8 cellular contexts compared by ENCODE assay signal in genomic region chr1:18923721-18924610, GRCh38. TPM values are rescaled to one million over a fixed set of nuclear protein-coding genes. Genes with fewer than 3 reads are reported as not detected.
DNase-seq lines count a peak whose midpoint lies in the region; ATAC-seq and TF ChIP-seq lines count a peak whose summit lies in the region.

No MANE protein-coding gene starts in this region.

- no peaks in the 10 kb centered on the region for H3K27me3 ChIP-seq in left lung
- H3K27me3 ChIP-seq in vagina, result no peaks in the 10 kb centered on the region
- H3K27me3 ChIP-seq in colonic mucosa, result no peaks in the 10 kb centered on the region

- no peaks in the 10 kb centered on the region for H3K27me3 Mint-ChIP-seq in activated naive CD4-positive, alpha-beta T cell treated with anti-CD3 and anti-CD28 coated beads, Interleukin-2, amount 50 U/mL, for 24 hours
- no peaks in the 10 kb centered on the region for H3K27me3 Mint-ChIP-seq in activated naive CD8-positive, alpha-beta T cell

- peak overlapping the region; percentile 45 for H3K4me3 Mint-ChIP-seq in activated naive CD4-positive, alpha-beta T cell treated with anti-CD3 and anti-CD28 coated beads, Interleukin-2, amount 50 U/mL, for 24 hours
- peak overlapping the region; percentile 20 for H3K4me3 Mint-ChIP-seq in activated naive CD8-positive, alpha-beta T cell

- H3K4me1 Mint-ChIP-seq in activated naive CD4-positive, alpha-beta T cell treated with anti-CD3 and anti-CD28 coated beads, Interleukin-2, amount 50 U/mL, for 24 hours, result peaks cover 58% of the 10 kb centered on the region
- H3K4me1 Mint-ChIP-seq in activated naive CD8-positive, alpha-beta T cell (ENCODE audit: low read depth), result peaks cover 52% of the 10 kb centered on the region

- H3K9ac ChIP-seq in colonic mucosa (ENCODE audit: low read depth in 2 of 2, low read length in 2 of 2), result no peak overlapping the region

- no peaks in the 10 kb centered on the region for H3K9me3 Mint-ChIP-seq in activated naive CD4-positive, alpha-beta T cell treated with anti-CD3 and anti-CD28 coated beads, Interleukin-2, amount 50 U/mL, for 24 hours
- no peaks in the 10 kb centered on the region for H3K9me3 Mint-ChIP-seq in activated naive CD8-positive, alpha-beta T cell (ENCODE audit: low read depth)

- no peak for TF ChIP-seq POLR2A in vagina (IDR thresholded peaks at IDR 0.05)

- TF ChIP-seq CTCF in left lung (IDR thresholded peaks at IDR 0.05) (no peak), vagina (IDR thresholded peaks at IDR 0.05) (no peak), colonic mucosa (IDR thresholded peaks at IDR 0.05) (no peak)

- H3K4me3 ChIP-seq in left lung (no peak overlapping the region), vagina (no peak overlapping the region), colonic mucosa (no peak overlapping the region)

- peaks cover 0 to 17% of the 10 kb centered on the region in 2 donors for H3K36me3 ChIP-seq in left lung
- H3K36me3 ChIP-seq in vagina, result peaks cover 0 to 9% of the 10 kb centered on the region in 2 donors
- no peaks in the 10 kb centered on the region for H3K36me3 ChIP-seq in colonic mucosa

- no peak for DNase-seq in activated naive CD4-positive, alpha-beta T cell treated with anti-CD3 and anti-CD28 coated beads, Interleukin-2, amount 50 U/mL, for 16 hours
- DNase-seq in left lung, result peak in 1 of 2 donors; percentile 62
- DNase-seq in vagina (ENCODE audit: extremely low spot score in 2 of 2), result no peak
- DNase-seq in colonic mucosa, result no peak
- DNase-seq in stimulated activated CD4-positive, alpha-beta T cell treated with anti-CD3 and anti-CD28 coated beads, Interleukin-2, amount 100 ng/mL, for 24 hours, result no peak
- no peak for DNase-seq in kidney tubule cell (ENCODE audit: low spot score)

- intact Hi-C loops in left lung (cut with DNase I) (no loop called here), vagina (cut with DNase I) (loop anchor here (5.0 kb wide), 1 partner anchor 33 kb away; the partner anchor contains the start of gene IFFO2), colonic mucosa (cut with DNase I) (no loop called here)

- peaks cover 2% of the 10 kb centered on the region for H3K36me3 Mint-ChIP-seq in activated naive CD4-positive, alpha-beta T cell treated with anti-CD3 and anti-CD28 coated beads, Interleukin-2, amount 50 U/mL, for 24 hours
- H3K36me3 Mint-ChIP-seq in activated naive CD8-positive, alpha-beta T cell, result peaks cover 2% of the 10 kb centered on the region

- H3K9me3 ChIP-seq in left lung (no peaks in the 10 kb centered on the region), vagina (no peaks in the 10 kb centered on the region), colonic mucosa (no peaks in the 10 kb centered on the region)

- H3K4me1 ChIP-seq in left lung, result peaks cover 53 to 73% of the 10 kb centered on the region in 2 donors
- H3K4me1 ChIP-seq in vagina, result peaks cover 75% of the 10 kb centered on the region
- peaks cover 9% of the 10 kb centered on the region for H3K4me1 ChIP-seq in colonic mucosa

- peak overlapping the region; percentile 71 to 90 for H3K27ac ChIP-seq in left lung
- H3K27ac ChIP-seq in vagina, result peak overlapping the region; percentile 98
- no peak overlapping the region for H3K27ac ChIP-seq in colonic mucosa

- H3K27ac Mint-ChIP-seq in activated naive CD4-positive, alpha-beta T cell treated with anti-CD3 and anti-CD28 coated beads, Interleukin-2, amount 50 U/mL, for 24 hours, result peak overlapping the region; percentile 62
- no peak overlapping the region for H3K27ac Mint-ChIP-seq in activated naive CD8-positive, alpha-beta T cell

- ATAC-seq in left lung, result no peak

RNA-seq across cellular contexts. Expression of gene ALDH4A1, which starts 21.6 kb away (rescaled TPM):
- total RNA-seq in left lung (10 to 100 TPM; 11.3 to 17.4 TPM), vagina (39.5 TPM), colonic mucosa (10 to 100 TPM in 1 of 2 donors, 1 to 10 TPM in 1; 7.9 to 13.0 TPM)

RNA-seq across cellular contexts. Expression of gene IFFO2, which starts 32.5 kb away (rescaled TPM):
- 10 to 100 TPM; 14.1 to 14.7 TPM for total RNA-seq in left lung
- 34.6 TPM for total RNA-seq in vagina
- 10 to 100 TPM in 1 of 2 donors, 1 to 10 TPM in 1; 5.6 to 14.0 TPM for total RNA-seq in colonic mucosa
